ENCODE assay signal across 17 cellular contexts in genomic region chr22:24411256-24412004, GRCh38.
"Had no signal": no experiment of that assay in that cellular context is flagged by ENCODE, and none has a peak within 500 bp of the region (broad histone marks: within the 10 kb centered on the region; RNA-seq: fewer than 3 reads in every experiment).

No MANE protein-coding gene starts in this region.

- H3K4me1 ChIP-seq: prostate gland had no signal

- ATAC-seq: right cardiac atrium had no signal

- H3K9me3 ChIP-seq: prostate gland, transverse colon had no signal

- H3K27ac Mint-ChIP-seq: activated CD4-positive, alpha-beta memory T cell treated with anti-CD3 and anti-CD28 coated beads for 36 hours had no signal

- H3K27ac ChIP-seq: prostate gland, skin epidermis, transverse colon had no signal

- DNase-seq: activated CD4-positive, alpha-beta memory T cell treated with anti-CD3 and anti-CD28 coated beads for 36 hours; activated CD4-positive, alpha-beta T cell treated with anti-CD3 and anti-CD28 coated beads for 1 hour; activated CD8-positive, alpha-beta memory T cell treated with anti-CD3 and anti-CD28 coated beads, Interleukin-2, amount 50 U/mL, for 48 hours; activated naive CD4-positive, alpha-beta T cell treated with anti-CD3 and anti-CD28 coated beads, Interleukin-2, amount 50 U/mL, for 16 hours; cortex of kidney; effector CD8-positive, alpha-beta T cell; foreskin fibroblast; hypothalamus; stimulated activated CD4-positive, alpha-beta T cell treated with anti-CD3 and anti-CD28 coated beads, Interleukin-15, amount 100 ng/mL, for 24 hours; stimulated activated CD4-positive, alpha-beta T cell treated with anti-CD3 and anti-CD28 coated beads, Interleukin-4, amount 100 ng/mL, for 1 hour; stimulated activated naive CD4-positive, alpha-beta T cell treated with Interleukin-2 at 50 U/mL for 16 hours; transverse colon had no signal

- H3K9me3 Mint-ChIP-seq: activated CD4-positive, alpha-beta memory T cell treated with anti-CD3 and anti-CD28 coated beads for 36 hours; activated T-helper 17 cell treated with anti-CD3 and anti-CD28 coated beads, Interleukin-2, amount 50 U/mL, for 72 hours; brain had no signal

- H3K27me3 ChIP-seq: transverse colon had no signal

- H3K4me3 Mint-ChIP-seq: activated CD4-positive, alpha-beta memory T cell treated with anti-CD3 and anti-CD28 coated beads for 36 hours; activated T-helper 17 cell treated with anti-CD3 and anti-CD28 coated beads, Interleukin-2, amount 50 U/mL, for 72 hours; brain had no signal

- H3K27me3 Mint-ChIP-seq: activated CD4-positive, alpha-beta memory T cell treated with anti-CD3 and anti-CD28 coated beads for 36 hours; activated T-helper 17 cell treated with anti-CD3 and anti-CD28 coated beads, Interleukin-2, amount 50 U/mL, for 72 hours; brain had no signal

- H3K4me3 ChIP-seq: prostate gland, skin epidermis, transverse colon had no signal
